In genomic region chr5:40502045-40502444, GRCh38 we compare ENCODE assay signal across 18 cellular contexts.
DNase-seq lines count a peak whose midpoint lies in the region; ATAC-seq, FAIRE-seq and TF ChIP-seq lines count a peak whose summit lies in the region.
"Had no signal": no experiment of that assay in that cellular context is flagged by ENCODE, and none has a peak within 500 bp of the region (broad histone marks: within the 10 kb centered on the region; RNA-seq: fewer than 3 reads in every experiment).

No MANE protein-coding gene starts in this region.

- intact Hi-C loops in mucosa of descending colon (cut with DNase I, micrococcal nuclease) = no loop called here
- intact Hi-C loops in left ventricle myocardium superior (cut with micrococcal nuclease) = no loop called here
- intact Hi-C loops in OCI-LY7 (cut with micrococcal nuclease; ENCODE audit: unreplicated experiment) = no loop called here

- peak overlapping the region; percentile 94 for H3K4me2 ChIP-seq in OCI-LY3 (ENCODE audit: low read length)
- no peak overlapping the region for H3K4me2 ChIP-seq in OCI-LY7 (ENCODE audit: low read length)

- POLR2A ChIA-PET in OCI-LY7 (lab: Charles Lee) = interaction anchor here (0.7 kb wide), 1 partner anchor 67 kb away, joined by 4 read pairs; no protein-coding TSS in a partner anchor

- peak overlapping the region; percentile 95 for H3K27ac ChIP-seq in OCI-LY3 (ENCODE audit: low read length)
- no peak overlapping the region for H3K27ac ChIP-seq in OCI-LY7 (ENCODE audit: low read depth, low read length, poor library complexity, severe bottlenecking)
- H3K27ac ChIP-seq: BLaER1, HL-60 had no signal

- H3K4me3 ChIP-seq in OCI-LY3 (ENCODE audit: low read length) = peak overlapping the region; percentile 73
- H3K4me3 ChIP-seq in mucosa of descending colon = no peak overlapping the region
- no peak overlapping the region for H3K4me3 ChIP-seq in OCI-LY7 (ENCODE audit: low read depth, low read length, poor library complexity, severe bottlenecking)
- H3K4me3 ChIP-seq: BLaER1, K562 had no signal

- H4K20me1 ChIP-seq in OCI-LY3 (ENCODE audit: insufficient read depth, low read length) = no peaks in the 10 kb centered on the region
- H4K20me1 ChIP-seq in OCI-LY7 (ENCODE audit: insufficient read depth, low read length) = no peaks in the 10 kb centered on the region
- H4K20me1 ChIP-seq: BLaER1 had no signal

- H3K79me2 ChIP-seq in OCI-LY3 (ENCODE audit: low read length) = peaks cover 3% of the 10 kb centered on the region; the same call in 1 of the 2 replicates
- H3K79me2 ChIP-seq in OCI-LY7 (ENCODE audit: insufficient read depth, low read depth, low read length) = no peaks in the 10 kb centered on the region

- TF ChIP-seq CTCF in OCI-LY3 (IDR thresholded peaks at IDR 0.05; ENCODE audit: low read depth, low read length) (no peak), mucosa of descending colon (IDR thresholded peaks at IDR 0.05) (no peak), OCI-LY7 (conservative IDR thresholded peaks at IDR 0.05; ENCODE audit: low read length) (no peak)

- H3K9me2 ChIP-seq in OCI-LY7 (ENCODE audit: insufficient read depth, low read length) = no peaks in the 10 kb centered on the region

- ATAC-seq in GM21529 (IDR thresholded peaks at IDR 0.05; ENCODE audit: unreplicated experiment) = peak; percentile 9
- peak; percentile 54 for ATAC-seq in mucosa of descending colon
- ATAC-seq in left ventricle myocardium superior = no peak
- ATAC-seq: CD8-positive, alpha-beta T cell; K562 had no signal

- TF ChIP-seq POLR2A in H54 (IDR thresholded peaks at IDR 0.05; ENCODE audit: low read depth, low read length) = no peak

- no peaks in the 10 kb centered on the region for H3K27me3 ChIP-seq in OCI-LY3 (ENCODE audit: low read depth, low read length)
- H3K27me3 ChIP-seq: BLaER1 had no signal

- peak overlapping the region; percentile 83 for H3K9ac ChIP-seq in OCI-LY3 (ENCODE audit: low read length)
- H3K9ac ChIP-seq: BLaER1 had no signal

- no TSS peak for BruUV-seq in OCI-LY7 (replicated peaks; lab: Mats Ljungman, UMichigan)

- H2AFZ ChIP-seq in OCI-LY3 (ENCODE audit: low read depth, low read length) (no peak overlapping the region), OCI-LY7 (ENCODE audit: low read length) (no peak overlapping the region)

- H3K9me3 ChIP-seq in OCI-LY3 (ENCODE audit: insufficient read depth, low read length) (no peaks in the 10 kb centered on the region), mucosa of descending colon (no peaks in the 10 kb centered on the region), OCI-LY7 (ENCODE audit: low read length) (no peaks in the 10 kb centered on the region)
- H3K9me3 ChIP-seq: BLaER1 had no signal

- FAIRE-seq in H54 (lab: Jason Lieb, UNC) = no peak
- FAIRE-seq: A204.1, K562 had no signal

- DNase-seq in mucosa of descending colon = no peak
- no peak for DNase-seq in left ventricle myocardium superior
- DNase-seq in H54 (ENCODE audit: insufficient read length, low spot score) = no peak
- no peak for DNase-seq in OCI-LY7 (ENCODE audit: low spot score)
- no peak for DNase-seq in AG08395 (ENCODE audit: low spot score)
- DNase-seq: ACHN; Calu3; CD8-positive, alpha-beta T cell; DMS79 treated with DMSO at 0.1 percent for 48 hours; GF-D8; H9; IMR-90 had no signal

- H3K4me1 ChIP-seq in OCI-LY3 (ENCODE audit: low read length) = peaks cover 72% of the 10 kb centered on the region
- H3K4me1 ChIP-seq in mucosa of descending colon (ENCODE audit: low read depth) = no peaks in the 10 kb centered on the region
- no peaks in the 10 kb centered on the region for H3K4me1 ChIP-seq in OCI-LY7 (ENCODE audit: insufficient read depth, low read length, poor library complexity, severe bottlenecking)

- CTCF ChIA-PET in OCI-LY7 (lab: Charles Lee; ENCODE audit: unreplicated experiment) = no interaction called here

- H3K36me3 ChIP-seq in OCI-LY3 (replicated peaks; ENCODE audit: low read depth, low read length) (no peaks in the 10 kb centered on the region), mucosa of descending colon (ENCODE audit: low read depth) (no peaks in the 10 kb centered on the region), OCI-LY7 (ENCODE audit: insufficient read depth, low read length) (no peaks in the 10 kb centered on the region)
- H3K36me3 ChIP-seq: BLaER1 had no signal
